In the genomic region with DNA sequence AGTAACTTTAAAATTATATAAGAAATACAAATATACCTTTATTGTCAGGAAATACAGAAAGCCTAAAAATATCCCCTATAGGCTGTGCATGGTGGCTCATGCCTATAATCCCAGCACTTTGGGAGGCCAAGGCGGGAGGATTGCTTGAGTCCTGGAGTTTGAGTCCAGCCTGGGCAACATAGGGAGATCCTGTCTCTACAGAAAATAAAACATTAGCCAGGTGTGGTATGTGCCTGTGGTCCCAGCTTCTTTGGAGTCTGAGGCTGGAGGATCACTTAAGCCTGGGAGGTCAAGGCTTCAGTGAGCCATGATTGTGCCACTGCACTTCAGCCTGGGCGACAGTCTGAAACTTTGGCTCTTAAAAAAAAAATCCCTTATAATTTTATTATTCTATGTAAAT, we compare ENCODE assay signal across 2 cellular contexts.
TF ChIP-seq lines count a peak whose summit lies in the region.

No MANE protein-coding gene starts in this region.

TF ChIP-seq in HepG2, 621 proteins besides CTCF, POLR2A, EP300 and RAD21:
- TF ChIP-seq, protein P1, sequence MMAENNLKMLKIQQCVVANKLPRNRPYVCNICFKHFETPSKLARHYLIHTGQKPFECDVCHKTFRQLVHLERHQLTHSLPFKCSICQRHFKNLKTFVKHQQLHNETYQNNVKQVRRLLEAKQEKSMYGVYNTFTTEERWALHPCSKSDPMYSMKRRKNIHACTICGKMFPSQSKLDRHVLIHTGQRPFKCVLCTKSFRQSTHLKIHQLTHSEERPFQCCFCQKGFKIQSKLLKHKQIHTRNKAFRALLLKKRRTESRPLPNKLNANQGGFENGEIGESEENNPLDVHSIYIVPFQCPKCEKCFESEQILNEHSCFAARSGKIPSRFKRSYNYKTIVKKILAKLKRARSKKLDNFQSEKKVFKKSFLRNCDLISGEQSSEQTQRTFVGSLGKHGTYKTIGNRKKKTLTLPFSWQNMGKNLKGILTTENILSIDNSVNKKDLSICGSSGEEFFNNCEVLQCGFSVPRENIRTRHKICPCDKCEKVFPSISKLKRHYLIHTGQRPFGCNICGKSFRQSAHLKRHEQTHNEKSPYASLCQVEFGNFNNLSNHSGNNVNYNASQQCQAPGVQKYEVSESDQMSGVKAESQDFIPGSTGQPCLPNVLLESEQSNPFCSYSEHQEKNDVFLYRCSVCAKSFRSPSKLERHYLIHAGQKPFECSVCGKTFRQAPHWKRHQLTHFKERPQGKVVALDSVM (CRISPR knock-in tag; IDR thresholded peaks at IDR 0.05) = peak; percentile 74; the same call in 1 of the 2 replicates
- TF ChIP-seq ZNF121 (CRISPR knock-in tag; IDR thresholded peaks at IDR 0.05) = 0 out of 2 replicates have a peak, but pooled peaks have one; percentile 37
- TF ChIP-seq, protein P2, sequence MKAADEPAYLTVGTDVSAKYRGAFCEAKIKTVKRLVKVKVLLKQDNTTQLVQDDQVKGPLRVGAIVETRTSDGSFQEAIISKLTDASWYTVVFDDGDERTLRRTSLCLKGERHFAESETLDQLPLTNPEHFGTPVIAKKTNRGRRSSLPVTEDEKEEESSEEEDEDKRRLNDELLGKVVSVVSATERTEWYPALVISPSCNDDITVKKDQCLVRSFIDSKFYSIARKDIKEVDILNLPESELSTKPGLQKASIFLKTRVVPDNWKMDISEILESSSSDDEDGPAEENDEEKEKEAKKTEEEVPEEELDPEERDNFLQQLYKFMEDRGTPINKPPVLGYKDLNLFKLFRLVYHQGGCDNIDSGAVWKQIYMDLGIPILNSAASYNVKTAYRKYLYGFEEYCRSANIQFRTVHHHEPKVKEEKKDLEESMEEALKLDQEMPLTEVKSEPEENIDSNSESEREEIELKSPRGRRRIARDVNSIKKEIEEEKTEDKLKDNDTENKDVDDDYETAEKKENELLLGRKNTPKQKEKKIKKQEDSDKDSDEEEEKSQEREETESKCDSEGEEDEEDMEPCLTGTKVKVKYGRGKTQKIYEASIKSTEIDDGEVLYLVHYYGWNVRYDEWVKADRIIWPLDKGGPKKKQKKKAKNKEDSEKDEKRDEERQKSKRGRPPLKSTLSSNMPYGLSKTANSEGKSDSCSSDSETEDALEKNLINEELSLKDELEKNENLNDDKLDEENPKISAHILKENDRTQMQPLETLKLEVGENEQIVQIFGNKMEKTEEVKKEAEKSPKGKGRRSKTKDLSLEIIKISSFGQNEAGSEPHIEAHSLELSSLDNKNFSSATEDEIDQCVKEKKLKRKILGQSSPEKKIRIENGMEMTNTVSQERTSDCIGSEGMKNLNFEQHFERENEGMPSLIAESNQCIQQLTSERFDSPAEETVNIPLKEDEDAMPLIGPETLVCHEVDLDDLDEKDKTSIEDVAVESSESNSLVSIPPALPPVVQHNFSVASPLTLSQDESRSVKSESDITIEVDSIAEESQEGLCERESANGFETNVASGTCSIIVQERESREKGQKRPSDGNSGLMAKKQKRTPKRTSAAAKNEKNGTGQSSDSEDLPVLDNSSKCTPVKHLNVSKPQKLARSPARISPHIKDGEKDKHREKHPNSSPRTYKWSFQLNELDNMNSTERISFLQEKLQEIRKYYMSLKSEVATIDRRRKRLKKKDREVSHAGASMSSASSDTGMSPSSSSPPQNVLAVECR (CRISPR knock-in tag; IDR thresholded peaks at IDR 0.05; ENCODE audit: borderline replicate concordance) = no peak

TF ChIP-seq in WTC11, 78 proteins besides CTCF, POLR2A, EP300 and RAD21:
- TF ChIP-seq, protein P3, sequence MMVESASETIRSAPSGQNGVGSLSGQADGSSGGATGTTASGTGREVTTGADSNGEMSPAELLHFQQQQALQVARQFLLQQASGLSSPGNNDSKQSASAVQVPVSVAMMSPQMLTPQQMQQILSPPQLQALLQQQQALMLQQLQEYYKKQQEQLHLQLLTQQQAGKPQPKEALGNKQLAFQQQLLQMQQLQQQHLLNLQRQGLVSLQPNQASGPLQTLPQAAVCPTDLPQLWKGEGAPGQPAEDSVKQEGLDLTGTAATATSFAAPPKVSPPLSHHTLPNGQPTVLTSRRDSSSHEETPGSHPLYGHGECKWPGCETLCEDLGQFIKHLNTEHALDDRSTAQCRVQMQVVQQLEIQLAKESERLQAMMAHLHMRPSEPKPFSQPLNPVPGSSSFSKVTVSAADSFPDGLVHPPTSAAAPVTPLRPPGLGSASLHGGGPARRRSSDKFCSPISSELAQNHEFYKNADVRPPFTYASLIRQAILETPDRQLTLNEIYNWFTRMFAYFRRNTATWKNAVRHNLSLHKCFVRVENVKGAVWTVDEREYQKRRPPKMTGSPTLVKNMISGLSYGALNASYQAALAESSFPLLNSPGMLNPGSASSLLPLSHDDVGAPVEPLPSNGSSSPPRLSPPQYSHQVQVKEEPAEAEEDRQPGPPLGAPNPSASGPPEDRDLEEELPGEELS (CRISPR knock-in tag; IDR thresholded peaks at IDR 0.05) = no peak
- TF ChIP-seq ZNF121 (CRISPR knock-in tag; IDR thresholded peaks at IDR 0.05) (peak; percentile 72), NR3C1 (CRISPR knock-in tag; conservative IDR thresholded peaks at IDR 0.05; ENCODE audit: low read depth) (no peak), SMAD4 (CRISPR knock-in tag; IDR thresholded peaks at IDR 0.05) (no peak)
